Comparison of ENCODE assay signal across 8 cellular contexts in genomic region chr22:21734540-21735197, GRCh38. TPM values are rescaled to one million over a fixed set of nuclear protein-coding genes. Genes with fewer than 3 reads are reported as not detected.
DNase-seq lines count a peak whose midpoint lies in the region; ATAC-seq, FAIRE-seq and TF ChIP-seq lines count a peak whose summit lies in the region.

No MANE protein-coding gene starts in this region.

- no peak for TF ChIP-seq POLR2A in endothelial cell of umbilical vein (IDR thresholded peaks at IDR 0.05; ENCODE audit: low read depth, low read length)

- no peaks in the 10 kb centered on the region for H3F3A ChIP-seq in PC-9 (ENCODE audit: insufficient read depth, low read depth)

- dilution Hi-C loops in endothelial cell of umbilical vein (cut with MboI; ENCODE audit: extremely low pct_ligation_motif_present, low sequenced_read_pairs) = no loop called here

- TSS peak; percentile 74 for BruUV-seq in PC-9 (replicated peaks; lab: Mats Ljungman, UMichigan)
- BruUV-seq in endothelial cell of umbilical vein (replicated peaks; lab: Mats Ljungman, UMichigan) = TSS peak; percentile 45

- ATAC-seq in pancreas = no peak
- ATAC-seq in GM19455 (IDR thresholded peaks at IDR 0.05; ENCODE audit: unreplicated experiment) = no peak
- ATAC-seq in HG03520 (IDR thresholded peaks at IDR 0.05; ENCODE audit: unreplicated experiment) = no peak

- no peaks in the 10 kb centered on the region for H3K36me3 ChIP-seq in PC-9 (ENCODE audit: low read depth)
- H3K36me3 ChIP-seq in endothelial cell of umbilical vein (ENCODE audit: control insufficient read depth in 2 of 2, extremely low read depth in 1 of 2, insufficient read depth in 2 of 2, low read length in 2 of 2) = no peaks in the 10 kb centered on the region
- no peaks in the 10 kb centered on the region for H3K36me3 ChIP-seq in pancreas

- H3K79me2 ChIP-seq in PC-9 (ENCODE audit: low read depth) (no peaks in the 10 kb centered on the region), endothelial cell of umbilical vein (ENCODE audit: control insufficient read depth, insufficient read depth, low read length) (no peaks in the 10 kb centered on the region)

- H3K27me3 ChIP-seq in PC-9 (ENCODE audit: insufficient read depth, low read depth) (no peaks in the 10 kb centered on the region), endothelial cell of umbilical vein (ENCODE audit: control insufficient read depth in 2 of 2, insufficient read depth in 2 of 2, low read length in 2 of 2) (peaks cover 0 to 5% of the 10 kb centered on the region in 2 experiments), pancreas (no peaks in the 10 kb centered on the region)

- peak overlapping the region; percentile 78 for H2AFZ ChIP-seq in PC-9
- peak overlapping the region; percentile 60 for H2AFZ ChIP-seq in endothelial cell of umbilical vein (ENCODE audit: low read depth, low read length)

- TF ChIP-seq CTCF in PC-9 (conservative IDR thresholded peaks at IDR 0.05) (no peak), endothelial cell of umbilical vein (IDR thresholded peaks at IDR 0.05; ENCODE audit: extremely low read depth in 1 of 2, insufficient read depth in 1 of 2, low read depth in 1 of 2, low read length in 2 of 2) (no peak), pancreas (IDR thresholded peaks at IDR 0.05) (no peak)

- CTCF ChIA-PET in PC-9 (lab: Charles Lee) = interaction anchor here (0.7 kb wide), 1 partner anchor 41 kb away, joined by 8 read pairs; no protein-coding TSS in a partner anchor
- CTCF ChIA-PET in endothelial cell of umbilical vein (lab: Charles Lee) = interaction anchor here (1.1 kb wide), 1 partner anchor 27 kb away, joined by 3 read pairs; no protein-coding TSS in a partner anchor

- POLR2A ChIA-PET in PC-9 (lab: Charles Lee; ENCODE audit: unreplicated experiment) (no interaction called here), endothelial cell of umbilical vein (lab: Charles Lee) (no interaction called here)

- H3K9me2 ChIP-seq in PC-9 (ENCODE audit: insufficient read depth) = no peaks in the 10 kb centered on the region

- H3K4me3 ChIP-seq in PC-9 = peak overlapping the region; percentile 57
- peak overlapping the region; percentile 45 to 66 (median 52) for H3K4me3 ChIP-seq in endothelial cell of umbilical vein (replicated peaks in 1 of 3; ENCODE audit: insufficient read depth in 1 of 3, low read depth in 1 of 3, low read length in 3 of 3)
- H3K4me3 ChIP-seq in pancreas = peak overlapping the region; percentile 44 to 66 (median 54)

- peaks cover 9% of the 10 kb centered on the region; the same call in 1 of the 2 replicates for H3K4me1 ChIP-seq in PC-9 (replicated peaks; ENCODE audit: insufficient read depth)
- H3K4me1 ChIP-seq in endothelial cell of umbilical vein (ENCODE audit: control insufficient read depth, extremely low read depth, insufficient read depth, low read length) = peaks cover 7% of the 10 kb centered on the region
- peaks cover 0 to 7% (median 0%) of the 10 kb centered on the region in 3 donors for H3K4me1 ChIP-seq in pancreas

- no peak for FAIRE-seq in endothelial cell of umbilical vein (lab: Jason Lieb, UNC)
- FAIRE-seq in pancreas (lab: Jason Lieb, UNC) = no peak

- H3K4me2 ChIP-seq in PC-9 = peak overlapping the region; percentile 96
- H3K4me2 ChIP-seq in endothelial cell of umbilical vein (ENCODE audit: insufficient read depth, low read length) = peak overlapping the region; percentile 87

- H4K20me1 ChIP-seq in PC-9 (ENCODE audit: insufficient read depth) = no peaks in the 10 kb centered on the region
- no peaks in the 10 kb centered on the region for H4K20me1 ChIP-seq in endothelial cell of umbilical vein (replicated peaks; ENCODE audit: control insufficient read depth, extremely low read depth, insufficient read depth, low read length)

- intact Hi-C loops in PC-9 (cut with micrococcal nuclease; ENCODE audit: unreplicated experiment) = loop anchor here (10.0 kb wide), 1 partner anchor 130 kb away; the partner anchor contains the start of gene MAPK1
- intact Hi-C loops in endothelial cell of umbilical vein (cut with micrococcal nuclease) = loop anchor here (2.0 to 5.0 kb wide), 2 partner anchors 22 to 133 kb away; partner anchors contain the start of gene MAPK1
- intact Hi-C loops in pancreas (cut with DNase I) = no loop called here
- intact Hi-C loops in posterior vena cava (cut with DNase I) = no loop called here

- H3K27ac ChIP-seq in PC-9 (no peak overlapping the region), endothelial cell of umbilical vein (ENCODE audit: insufficient read depth, low read depth, low read length) (no peak overlapping the region), pancreas (peak overlapping the region in 2 of 4 donors; percentile 43 to 78)

- H3K9ac ChIP-seq in endothelial cell of umbilical vein (replicated peaks; ENCODE audit: extremely low read depth, insufficient read depth, low read length) = peak overlapping the region; percentile 39

- 19 to 20% methylated on average over 8 of the region's 8 CpGs for WGBS in pancreas, 2 donors

- H3K9me3 ChIP-seq in PC-9 (ENCODE audit: insufficient read depth, low read depth) (no peaks in the 10 kb centered on the region), endothelial cell of umbilical vein (replicated peaks; ENCODE audit: control insufficient read depth, insufficient read depth, low read length) (no peaks in the 10 kb centered on the region), pancreas (no peaks in the 10 kb centered on the region)

- DNase-seq in NCI-H146 (lab: John Stamatoyannopoulos, UW) (peak; percentile 23), NCI-H146 treated with DMSO at 0.1 percent for 48 hours (lab: John Stamatoyannopoulos, UW; ENCODE audit: unreplicated experiment) (no peak), PC-9 (no peak), endothelial cell of umbilical vein (ENCODE audit: low read depth, low spot score) (peak; percentile 32), pancreas (peak in 1 of 6 donors; percentile 18), posterior vena cava (ENCODE audit: low spot score) (no peak)

- no peaks in the 10 kb centered on the region for H3K9me1 ChIP-seq in endothelial cell of umbilical vein (replicated peaks; ENCODE audit: control insufficient read depth, extremely low read depth, insufficient read depth, low read length)

TF ChIP-seq in endothelial cell of umbilical vein, 7 proteins besides CTCF, POLR2A, EP300 and RAD21:
- no peak for TF ChIP-seq MAX (IDR thresholded peaks at IDR 0.05; ENCODE audit: insufficient read depth, insufficient read length)
- no peak for TF ChIP-seq POLR2AphosphoS5 (IDR thresholded peaks at IDR 0.05; ENCODE audit: insufficient read depth, low read depth, low read length)
- TF ChIP-seq FOS (IDR thresholded peaks at IDR 0.05; ENCODE audit: borderline replicate concordance, insufficient read depth, low read length) = no peak
- TF ChIP-seq GATA2 (IDR thresholded peaks at IDR 0.05; ENCODE audit: insufficient read depth, insufficient read length, low read depth, low read length) = no peak
- peak; percentile 36 for TF ChIP-seq EZH2 (IDR thresholded peaks at IDR 0.05; ENCODE audit: borderline replicate concordance, low read depth, low read length, severe bottlenecking)

RNA-seq across cellular contexts. Expression of gene YPEL1, which starts 0.9 kb away (rescaled TPM):
- total RNA-seq in PC-9 (2021) (5.2 and 8.3 TPM in 2 replicates), endothelial cell of umbilical vein (6.2 and 6.5 TPM in 2 replicates), pancreas (1 to 10 TPM; 2.0 to 7.2 (median 2.7) TPM), posterior vena cava (1 to 10 TPM; 1.2 to 1.8 TPM)
- polyA plus RNA-seq in endothelial cell of umbilical vein (3.1 and 3.7 TPM in 2 replicates), pancreas (1 to 10 TPM; 2.4 to 3.1 TPM)
- 3.5 and 3.9 TPM in 2 replicates for polyA plus RNA-seq in endothelial cell of umbilical vein (2011; cell fraction: cytosol; rRNA removed)
- polyA plus RNA-seq in endothelial cell of umbilical vein (2011; cell fraction: nucleus; rRNA removed) = 8.5 TPM in 2 replicates
- 2.9 and 3.3 TPM in 2 replicates for polyA plus RNA-seq in endothelial cell of umbilical vein (2012)
- 3.8 and 11.9 TPM in 2 replicates for polyA minus RNA-seq in endothelial cell of umbilical vein
- polyA minus RNA-seq in endothelial cell of umbilical vein (2011; cell fraction: cytosol; rRNA and poly(A)+ RNA removed) = not detected
- 2.9 and 3.0 TPM in 2 replicates for polyA minus RNA-seq in endothelial cell of umbilical vein (2011; cell fraction: nucleus; rRNA and poly(A)+ RNA removed)

Comparison
In these comparisons a context has a peak if more than half of its experiments do, and no peak if none do; other contexts are left out.
1. DNase-seq: peak in NCI-H146 (single experiment) and endothelial cell of umbilical vein (single experiment); none in NCI-H146 treated with DMSO at 0.1 percent for 48 hours (single experiment), PC-9 (0 of 2) and posterior vena cava (single experiment).
2. intact Hi-C loops: an anchor here in PC-9 (10.0 kb wide) and endothelial cell of umbilical vein (2.0 to 5.0 kb wide); none called in pancreas and posterior vena cava.
3. Peak in every context shown above with its lines, with median percentiles within 50 percentile points of each other: H3K4me3 ChIP-seq.